ENCODE assay signal across 2 cellular contexts in the genomic region with DNA sequence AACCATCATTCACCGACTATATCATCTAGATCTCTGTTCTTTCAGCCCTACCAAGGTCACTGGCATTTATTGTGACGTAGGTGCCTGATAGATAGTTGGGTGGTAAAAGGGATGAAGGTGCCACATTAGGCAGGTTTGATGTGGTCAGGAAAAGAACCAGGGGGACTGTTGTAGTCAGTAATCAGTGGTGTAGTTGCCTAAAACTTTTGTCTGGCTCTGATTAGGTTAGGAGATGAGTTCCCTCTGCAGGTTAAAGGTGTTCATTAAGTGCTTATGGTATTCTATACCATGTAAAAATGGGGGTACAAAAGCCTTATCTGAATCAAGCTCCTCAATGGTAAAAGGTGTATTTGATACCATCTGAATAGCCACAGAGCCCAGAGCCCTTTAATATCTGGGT.
TF ChIP-seq lines count a peak whose summit lies in the region.

No MANE protein-coding gene starts in this region.

TF ChIP-seq in WTC11, 78 proteins besides CTCF, POLR2A, EP300 and RAD21 (continued from another document and continues in another):
- TF ChIP-seq MLX (CRISPR knock-in tag; IDR thresholded peaks at IDR 0.05) (no peak), NFE2L1 (CRISPR knock-in tag; IDR thresholded peaks at IDR 0.05) (no peak), TEAD4 (CRISPR knock-in tag; IDR thresholded peaks at IDR 0.05) (no peak), GABPB1 (CRISPR knock-in tag; IDR thresholded peaks at IDR 0.05) (no peak), ZNF281 (CRISPR knock-in tag; IDR thresholded peaks at IDR 0.05) (no peak), ETV6 (CRISPR knock-in tag; IDR thresholded peaks at IDR 0.05) (no peak), OVOL2 (CRISPR knock-in tag; IDR thresholded peaks at IDR 0.05; ENCODE audit: borderline replicate concordance) (no peak), CREB1 (CRISPR knock-in tag; IDR thresholded peaks at IDR 0.05) (no peak), USF1 (CRISPR knock-in tag; IDR thresholded peaks at IDR 0.05) (no peak), RORB (CRISPR knock-in tag; IDR thresholded peaks at IDR 0.05) (no peak), ESRRA (CRISPR knock-in tag; IDR thresholded peaks at IDR 0.05; ENCODE audit: borderline replicate concordance) (no peak), ZNF671 (CRISPR knock-in tag; IDR thresholded peaks at IDR 0.05) (no peak), ZNF317 (CRISPR knock-in tag; IDR thresholded peaks at IDR 0.05; ENCODE audit: borderline replicate concordance, low read depth) (no peak), HMGXB4 (CRISPR knock-in tag; IDR thresholded peaks at IDR 0.05) (no peak)
- TF ChIP-seq, protein P1, sequence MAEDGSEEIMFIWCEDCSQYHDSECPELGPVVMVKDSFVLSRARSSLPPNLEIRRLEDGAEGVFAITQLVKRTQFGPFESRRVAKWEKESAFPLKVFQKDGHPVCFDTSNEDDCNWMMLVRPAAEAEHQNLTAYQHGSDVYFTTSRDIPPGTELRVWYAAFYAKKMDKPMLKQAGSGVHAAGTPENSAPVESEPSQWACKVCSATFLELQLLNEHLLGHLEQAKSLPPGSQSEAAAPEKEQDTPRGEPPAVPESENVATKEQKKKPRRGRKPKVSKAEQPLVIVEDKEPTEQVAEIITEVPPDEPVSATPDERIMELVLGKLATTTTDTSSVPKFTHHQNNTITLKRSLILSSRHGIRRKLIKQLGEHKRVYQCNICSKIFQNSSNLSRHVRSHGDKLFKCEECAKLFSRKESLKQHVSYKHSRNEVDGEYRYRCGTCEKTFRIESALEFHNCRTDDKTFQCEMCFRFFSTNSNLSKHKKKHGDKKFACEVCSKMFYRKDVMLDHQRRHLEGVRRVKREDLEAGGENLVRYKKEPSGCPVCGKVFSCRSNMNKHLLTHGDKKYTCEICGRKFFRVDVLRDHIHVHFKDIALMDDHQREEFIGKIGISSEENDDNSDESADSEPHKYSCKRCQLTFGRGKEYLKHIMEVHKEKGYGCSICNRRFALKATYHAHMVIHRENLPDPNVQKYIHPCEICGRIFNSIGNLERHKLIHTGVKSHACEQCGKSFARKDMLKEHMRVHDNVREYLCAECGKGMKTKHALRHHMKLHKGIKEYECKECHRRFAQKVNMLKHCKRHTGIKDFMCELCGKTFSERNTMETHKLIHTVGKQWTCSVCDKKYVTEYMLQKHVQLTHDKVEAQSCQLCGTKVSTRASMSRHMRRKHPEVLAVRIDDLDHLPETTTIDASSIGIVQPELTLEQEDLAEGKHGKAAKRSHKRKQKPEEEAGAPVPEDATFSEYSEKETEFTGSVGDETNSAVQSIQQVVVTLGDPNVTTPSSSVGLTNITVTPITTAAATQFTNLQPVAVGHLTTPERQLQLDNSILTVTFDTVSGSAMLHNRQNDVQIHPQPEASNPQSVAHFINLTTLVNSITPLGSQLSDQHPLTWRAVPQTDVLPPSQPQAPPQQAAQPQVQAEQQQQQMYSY (CRISPR knock-in tag; IDR thresholded peaks at IDR 0.05): no peak
- TF ChIP-seq, protein P2, sequence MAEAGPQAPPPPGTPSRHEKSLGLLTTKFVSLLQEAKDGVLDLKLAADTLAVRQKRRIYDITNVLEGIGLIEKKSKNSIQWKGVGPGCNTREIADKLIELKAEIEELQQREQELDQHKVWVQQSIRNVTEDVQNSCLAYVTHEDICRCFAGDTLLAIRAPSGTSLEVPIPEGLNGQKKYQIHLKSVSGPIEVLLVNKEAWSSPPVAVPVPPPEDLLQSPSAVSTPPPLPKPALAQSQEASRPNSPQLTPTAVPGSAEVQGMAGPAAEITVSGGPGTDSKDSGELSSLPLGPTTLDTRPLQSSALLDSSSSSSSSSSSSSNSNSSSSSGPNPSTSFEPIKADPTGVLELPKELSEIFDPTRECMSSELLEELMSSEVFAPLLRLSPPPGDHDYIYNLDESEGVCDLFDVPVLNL (CRISPR knock-in tag; IDR thresholded peaks at IDR 0.05; ENCODE audit: borderline replicate concordance, low read depth): no peak

TF ChIP-seq in HepG2, 621 proteins besides CTCF, POLR2A, EP300 and RAD21 (continued from another document):
- TF ChIP-seq, protein P3, sequence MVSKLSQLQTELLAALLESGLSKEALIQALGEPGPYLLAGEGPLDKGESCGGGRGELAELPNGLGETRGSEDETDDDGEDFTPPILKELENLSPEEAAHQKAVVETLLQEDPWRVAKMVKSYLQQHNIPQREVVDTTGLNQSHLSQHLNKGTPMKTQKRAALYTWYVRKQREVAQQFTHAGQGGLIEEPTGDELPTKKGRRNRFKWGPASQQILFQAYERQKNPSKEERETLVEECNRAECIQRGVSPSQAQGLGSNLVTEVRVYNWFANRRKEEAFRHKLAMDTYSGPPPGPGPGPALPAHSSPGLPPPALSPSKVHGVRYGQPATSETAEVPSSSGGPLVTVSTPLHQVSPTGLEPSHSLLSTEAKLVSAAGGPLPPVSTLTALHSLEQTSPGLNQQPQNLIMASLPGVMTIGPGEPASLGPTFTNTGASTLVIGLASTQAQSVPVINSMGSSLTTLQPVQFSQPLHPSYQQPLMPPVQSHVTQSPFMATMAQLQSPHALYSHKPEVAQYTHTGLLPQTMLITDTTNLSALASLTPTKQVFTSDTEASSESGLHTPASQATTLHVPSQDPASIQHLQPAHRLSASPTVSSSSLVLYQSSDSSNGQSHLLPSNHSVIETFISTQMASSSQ (IDR thresholded peaks at IDR 0.05; ENCODE audit: low read depth): no peak
- TF ChIP-seq, protein P3 (CRISPR knock-in tag; IDR thresholded peaks at IDR 0.05; ENCODE audit: borderline replicate concordance): no peak
